11 cellular contexts compared by ENCODE assay signal in genomic region chr14:69317780-69318179, GRCh38. TPM values are rescaled to one million over a fixed set of nuclear protein-coding genes. Genes with fewer than 3 reads are reported as not detected.
A peak's percentile ranks its signal among the peaks of the same experiment; 100 is the strongest.
DNase-seq lines count a peak whose midpoint lies in the region; ATAC-seq, FAIRE-seq and TF ChIP-seq lines count a peak whose summit lies in the region.
"Had no signal": no experiment of that assay in that cellular context is flagged by ENCODE, and none has a peak within 500 bp of the region (broad histone marks: within the 10 kb centered on the region; RNA-seq: fewer than 3 reads in every experiment).

No MANE protein-coding gene starts in this region.

- H3K4me3 ChIP-seq in GM12865 (ENCODE audit: low read depth, low read length) = no peak overlapping the region
- no peak overlapping the region for H3K4me3 ChIP-seq in RWPE2 (ENCODE audit: severe bottlenecking)
- H3K4me3 ChIP-seq in fibroblast of mammary gland (ENCODE audit: control insufficient read depth, low read depth, low read length) = no peak overlapping the region
- no peak overlapping the region for H3K4me3 ChIP-seq in skin epidermis

- no peak overlapping the region for H3K27ac ChIP-seq in RWPE2 (ENCODE audit: poor library complexity, severe bottlenecking)
- H3K27ac ChIP-seq in skin epidermis = peak overlapping the region in 11 of 21 experiments; percentile 1 to 71 (median 42)

- FAIRE-seq in RCC 7860 (lab: Jason Lieb, UNC) = no peak

- H3K4me1 ChIP-seq in RWPE2 (ENCODE audit: insufficient read depth, poor library complexity, severe bottlenecking) = no peaks in the 10 kb centered on the region
- H3K4me1 ChIP-seq: Caco-2 had no signal

- TF ChIP-seq CTCF in GM12865 (IDR thresholded peaks at IDR 0.05; ENCODE audit: insufficient read depth, low read depth, low read length, missing control alignments) (no peak), RWPE2 (IDR thresholded peaks at IDR 0.05; ENCODE audit: poor library complexity, severe bottlenecking) (no peak), fibroblast of mammary gland (conservative IDR thresholded peaks at IDR 0.05; ENCODE audit: control insufficient read depth, insufficient read depth, low read depth, low read length) (no peak)

- no peaks in the 10 kb centered on the region for H3K27me3 ChIP-seq in RWPE2 (ENCODE audit: insufficient read depth, poor library complexity, severe bottlenecking)

- no peaks in the 10 kb centered on the region for H3K9me3 ChIP-seq in RWPE2 (ENCODE audit: severe bottlenecking)
- H3K9me3 ChIP-seq: Caco-2 had no signal

- no peak for ATAC-seq in RWPE2 (ENCODE audit: low read depth)
- no peak for ATAC-seq in HG03442 (IDR thresholded peaks at IDR 0.05; ENCODE audit: unreplicated experiment)
- ATAC-seq: activated CD8-positive, alpha-beta T cell treated with anti-CD3 and anti-CD28 coated beads for 36 hours; activated naive CD8-positive, alpha-beta T cell treated with anti-CD3 and anti-CD28 coated beads, Interleukin-2, amount 50 U/mL, for 24 hours had no signal

- DNase-seq in GM12865 (ENCODE audit: low read depth) = peak; percentile 38
- peak; percentile 17 for DNase-seq in RWPE2 (ENCODE audit: low spot score)
- peak; percentile 51 for DNase-seq in fibroblast of mammary gland (ENCODE audit: low read depth)
- DNase-seq in RCC 7860 (ENCODE audit: low spot score) = no peak
- DNase-seq in NCI-H1048 (lab: John Stamatoyannopoulos, UW) = no peak
- no peak for DNase-seq in ureter (ENCODE audit: low spot score)
- DNase-seq: activated CD8-positive, alpha-beta T cell treated with anti-CD3 and anti-CD28 coated beads for 36 hours; activated naive CD8-positive, alpha-beta T cell treated with anti-CD3 and anti-CD28 coated beads, Interleukin-2, amount 50 U/mL, for 24 hours had no signal

- no peaks in the 10 kb centered on the region for H3K36me3 ChIP-seq in RWPE2 (ENCODE audit: low read depth)

RNA-seq across cellular contexts. Expression of gene GALNT16, which starts 57.8 kb away (rescaled TPM):
- 1.6 TPM for total RNA-seq in ureter
- total RNA-seq: activated CD8-positive, alpha-beta T cell treated with anti-CD3 and anti-CD28 coated beads for 36 hours had no signal

Comparison
In these comparisons a context has a peak if more than half of its experiments do, and no peak if none do; other contexts are left out.
1. DNase-seq: peak in GM12865 (single experiment), RWPE2 (single experiment) and fibroblast of mammary gland (single experiment); none in RCC 7860 (single experiment), NCI-H1048 (single experiment) and ureter (single experiment).